In the genomic region with DNA sequence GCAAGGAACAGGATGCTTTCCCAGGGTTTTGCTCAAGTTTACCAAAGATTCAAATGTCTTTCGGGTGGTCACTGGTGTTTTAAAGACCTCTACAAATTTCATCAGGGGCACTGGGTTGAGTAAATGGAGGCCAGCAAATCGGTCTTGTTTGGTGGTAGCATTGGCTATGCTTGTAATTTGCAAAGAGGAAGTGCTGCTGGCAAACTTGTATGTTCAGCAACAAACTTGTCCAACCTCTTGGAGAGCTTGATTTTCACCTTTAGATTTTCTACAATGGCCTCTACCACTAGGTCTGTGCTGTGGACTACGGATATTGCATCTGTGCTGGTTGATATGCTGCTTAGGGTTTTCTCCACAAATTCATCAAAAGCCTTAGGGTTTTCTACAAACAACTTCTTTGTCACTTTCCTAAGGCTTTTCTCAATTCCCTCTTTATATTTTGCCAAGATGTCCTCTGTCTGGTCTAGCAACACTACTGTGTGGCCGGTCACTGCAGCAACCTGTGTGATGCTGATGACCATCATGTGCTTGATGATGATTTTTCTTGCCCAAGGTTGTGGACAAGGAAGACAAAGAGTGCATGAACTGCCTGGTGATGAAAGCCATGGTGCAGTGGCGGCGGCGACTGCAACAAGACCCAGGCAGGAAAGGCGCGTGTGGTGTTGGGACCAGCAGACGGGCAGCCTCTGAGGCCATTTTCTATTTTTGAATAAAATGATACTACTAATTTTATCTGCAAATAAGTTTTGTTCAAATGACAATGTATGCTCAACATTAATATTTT, we compare ENCODE assay signal across 26 cellular contexts.
"Had no signal": no experiment of that assay in that cellular context is flagged by ENCODE, and none has a peak within 500 bp of the region (broad histone marks: within the 10 kb centered on the region; RNA-seq: fewer than 3 reads in every experiment).

No MANE protein-coding gene starts in this region.

- ATAC-seq: activated CD4-positive, alpha-beta T cell treated with anti-CD3 and anti-CD28 coated beads for 36 hours; activated CD8-positive, alpha-beta T cell treated with anti-CD3 and anti-CD28 coated beads for 36 hours; activated T-cell treated with anti-CD3 and anti-CD28 coated beads, Interleukin-2, amount 50 U/mL, for 72 hours had no signal

- H3K27ac Mint-ChIP-seq: activated CD4-positive, alpha-beta T cell treated with anti-CD3 and anti-CD28 coated beads for 36 hours; activated CD8-positive, alpha-beta T cell treated with anti-CD3 and anti-CD28 coated beads for 36 hours; activated naive CD8-positive, alpha-beta T cell treated with anti-CD3 and anti-CD28 coated beads, Interleukin-2, amount 10 ng/mL, durations not matched to agents 7 days and 5 days; activated T-cell treated with anti-CD3 and anti-CD28 coated beads, Interleukin-2, amount 50 U/mL, for 72 hours; activated T-helper 2 cell treated with anti-CD3 and anti-CD28 coated beads, Interferon-gamma antibody, Interleukin-2, Interleukin-4, amounts not matched to agents 10 μg/mL and 5 μg/mL and 100 μg/mL, durations not matched to agents 14 hours and 24 hours and 36 hours; T-helper 1 cell treated with Interleukin-12 subunit alpha and Interleukin-12 subunit beta and Interleukin-4 antibody, amounts not matched to agents 30 μg/mL and 1 μg/mL, for 36 hours had no signal

- H3K9me3 Mint-ChIP-seq: activated CD8-positive, alpha-beta T cell treated with anti-CD3 and anti-CD28 coated beads for 36 hours; activated naive CD8-positive, alpha-beta T cell treated with anti-CD3 and anti-CD28 coated beads, Interleukin-2, amount 10 ng/mL, durations not matched to agents 7 days and 5 days; activated T-cell treated with anti-CD3 and anti-CD28 coated beads, Interleukin-2, amount 50 U/mL, for 72 hours; activated T-helper 2 cell treated with anti-CD3 and anti-CD28 coated beads, Interferon-gamma antibody, Interleukin-2, Interleukin-4, amounts not matched to agents 10 μg/mL and 5 μg/mL and 100 μg/mL, durations not matched to agents 14 hours and 24 hours and 36 hours; T-helper 1 cell treated with Interleukin-12 subunit alpha and Interleukin-12 subunit beta and Interleukin-4 antibody, amounts not matched to agents 30 μg/mL and 1 μg/mL, for 36 hours had no signal

- DNase-seq: activated CD4-positive, alpha-beta T cell treated with anti-CD3 and anti-CD28 coated beads for 36 hours; activated CD8-positive, alpha-beta memory T cell treated with anti-CD3 and anti-CD28 coated beads, Interleukin-2, amount 50 U/mL, for 4 hours; activated CD8-positive, alpha-beta T cell treated with anti-CD3 and anti-CD28 coated beads for 36 hours; activated gamma-delta T cell treated with Interleukin-2 at 50 U/mL for 16 hours; activated naive CD4-positive, alpha-beta T cell treated with anti-CD3 and anti-CD28 coated beads, Interleukin-2, amount 50 U/mL, for 16 hours; activated naive CD8-positive, alpha-beta T cell treated with anti-CD3 and anti-CD28 coated beads, Interleukin-2, amount 10 ng/mL, durations not matched to agents 7 days and 5 days; activated T-cell treated with anti-CD3 and anti-CD28 coated beads, Interleukin-2, amount 50 U/mL, for 72 hours; adrenal gland; anterior cingulate cortex; cerebellar nuclear complex; NCI-H1105 treated with DMSO at 0.1 percent for 48 hours; NCI-H1436 treated with DMSO at 0.1 percent for 48 hours; NCI-H187; NCI-H2081; NCI-H446 treated with DMSO at 0.1 percent for 48 hours; NCI-H524 treated with DMSO at 0.1 percent for 48 hours; NCI-H82; NK-92 treated with Interleukin-12 subunit alpha and Interleukin-12 subunit beta, amount 100 ng/mL, for 24 hours; Peyer's patch; SHP77; T1000 had no signal

- H3K27me3 ChIP-seq: adrenal gland, Peyer's patch, SJSA1 had no signal

- H3K4me3 ChIP-seq: adrenal gland, Peyer's patch, SJSA1 had no signal

- FAIRE-seq: colon had no signal

- H3K36me3 ChIP-seq: adrenal gland, Peyer's patch, SJSA1 had no signal

- H3K4me1 ChIP-seq: Peyer's patch, SJSA1 had no signal

- H3K27me3 Mint-ChIP-seq: activated CD4-positive, alpha-beta T cell treated with anti-CD3 and anti-CD28 coated beads for 36 hours; activated CD8-positive, alpha-beta T cell treated with anti-CD3 and anti-CD28 coated beads for 36 hours; activated naive CD8-positive, alpha-beta T cell treated with anti-CD3 and anti-CD28 coated beads, Interleukin-2, amount 10 ng/mL, durations not matched to agents 7 days and 5 days had no signal

- H3K4me3 Mint-ChIP-seq: activated CD4-positive, alpha-beta T cell treated with anti-CD3 and anti-CD28 coated beads for 36 hours; activated CD8-positive, alpha-beta T cell treated with anti-CD3 and anti-CD28 coated beads for 36 hours; activated naive CD8-positive, alpha-beta T cell treated with anti-CD3 and anti-CD28 coated beads, Interleukin-2, amount 10 ng/mL, durations not matched to agents 7 days and 5 days; activated T-cell treated with anti-CD3 and anti-CD28 coated beads, Interleukin-2, amount 50 U/mL, for 72 hours; T-helper 1 cell treated with Interleukin-12 subunit alpha and Interleukin-12 subunit beta and Interleukin-4 antibody, amounts not matched to agents 30 μg/mL and 1 μg/mL, for 36 hours had no signal

- H3K27ac ChIP-seq: adrenal gland, Peyer's patch, SJSA1, VCaP had no signal

- H3K9me3 ChIP-seq: adrenal gland, Peyer's patch, SJSA1 had no signal
